ENCODE assay signal across 9 cellular contexts in the genomic region with DNA sequence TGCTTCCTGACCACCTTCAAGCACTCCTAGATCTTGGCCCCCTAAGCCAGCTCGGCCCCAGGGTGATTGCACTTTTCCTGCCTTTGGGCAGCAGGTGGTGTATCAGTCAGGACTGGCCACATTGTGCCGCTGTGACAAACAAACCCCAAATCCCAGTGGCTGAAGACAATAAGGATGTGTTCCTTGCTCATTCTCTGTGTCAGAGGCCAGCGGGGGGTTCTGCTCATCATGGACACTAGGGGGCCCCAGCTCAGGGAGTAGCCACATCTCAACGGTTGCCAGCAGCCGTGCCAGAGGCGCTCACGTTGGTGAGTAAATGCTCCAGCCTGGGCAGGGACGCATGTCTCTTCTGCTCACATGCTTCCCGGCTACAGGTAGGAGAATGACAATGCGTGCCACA.
DNase-seq lines count a peak whose midpoint lies in the region; ATAC-seq, FAIRE-seq and TF ChIP-seq lines count a peak whose summit lies in the region.
"Had no signal": no experiment of that assay in that cellular context is flagged by ENCODE, and none has a peak within 500 bp of the region (broad histone marks: within the 10 kb centered on the region; RNA-seq: fewer than 3 reads in every experiment).

No MANE protein-coding gene starts in this region.

- no peak overlapping the region for H3K27ac Mint-ChIP-seq in activated T-helper 1 cell treated with anti-CD3 and anti-CD28 coated beads, Interleukin-12 subunit alpha, Interleukin-12 subunit beta, Interleukin-2, Interleukin-4 antibody, amounts not matched to agents 30 ng/mL and 10 ng/mL and 1 ng/mL, durations not matched to agents 14 hours and 24 hours and 36 hours

- H3K4me3 Mint-ChIP-seq in activated T-helper 1 cell treated with anti-CD3 and anti-CD28 coated beads, Interleukin-12 subunit alpha, Interleukin-12 subunit beta, Interleukin-2, Interleukin-4 antibody, amounts not matched to agents 30 ng/mL and 10 ng/mL and 1 ng/mL, durations not matched to agents 14 hours and 24 hours and 36 hours: no peak overlapping the region
- H3K4me3 Mint-ChIP-seq: central memory CD8-positive, alpha-beta T cell had no signal

- peak; percentile 9 for TF ChIP-seq CTCF in D721Med (IDR thresholded peaks at IDR 0.05; ENCODE audit: insufficient read depth, missing control alignments)

- no peak for ATAC-seq in HG02973 (IDR thresholded peaks at IDR 0.05; ENCODE audit: unreplicated experiment)

- no peaks in the 10 kb centered on the region for H3K36me3 Mint-ChIP-seq in activated T-helper 1 cell treated with anti-CD3 and anti-CD28 coated beads, Interleukin-12 subunit alpha, Interleukin-12 subunit beta, Interleukin-2, Interleukin-4 antibody, amounts not matched to agents 30 ng/mL and 10 ng/mL and 1 ng/mL, durations not matched to agents 14 hours and 24 hours and 36 hours (ENCODE audit: low read depth)

- H3K9me3 Mint-ChIP-seq in activated T-helper 1 cell treated with anti-CD3 and anti-CD28 coated beads, Interleukin-12 subunit alpha, Interleukin-12 subunit beta, Interleukin-2, Interleukin-4 antibody, amounts not matched to agents 30 ng/mL and 10 ng/mL and 1 ng/mL, durations not matched to agents 14 hours and 24 hours and 36 hours: no peaks in the 10 kb centered on the region
- H3K9me3 Mint-ChIP-seq: central memory CD8-positive, alpha-beta T cell had no signal

- intact Hi-C loops in activated T-helper 1 cell treated with anti-CD3 and anti-CD28 coated beads, Interleukin-12 subunit alpha, Interleukin-12 subunit beta, Interleukin-2, Interleukin-4 antibody, amounts not matched to agents 30 ng/mL and 10 ng/mL and 1 ng/mL, durations not matched to agents 14 hours and 24 hours and 36 hours (cut with micrococcal nuclease): loop anchor here (10.0 kb wide), 1 partner anchor 676 kb away; no protein-coding TSS in a partner anchor

- no peak for FAIRE-seq in D721Med (lab: Jason Lieb, UNC)

- H3K27me3 Mint-ChIP-seq in activated T-helper 1 cell treated with anti-CD3 and anti-CD28 coated beads, Interleukin-12 subunit alpha, Interleukin-12 subunit beta, Interleukin-2, Interleukin-4 antibody, amounts not matched to agents 30 ng/mL and 10 ng/mL and 1 ng/mL, durations not matched to agents 14 hours and 24 hours and 36 hours (ENCODE audit: insufficient read depth): peaks cover 10% of the 10 kb centered on the region
- H3K27me3 Mint-ChIP-seq: central memory CD8-positive, alpha-beta T cell had no signal

- DNase-seq in D721Med (ENCODE audit: insufficient read length, low spot score): no peak
- peak; percentile 56 for DNase-seq in HuH-7.5 (ENCODE audit: low spot score)
- DNase-seq in activated CD4-positive, alpha-beta T cell treated with anti-CD3 and anti-CD28 coated beads, Interleukin-2, amount 50 U/mL, for 48 hours: peak; percentile 40 to 43
- peak; percentile 32 for DNase-seq in kidney tubule cell (ENCODE audit: low spot score)
- no peak for DNase-seq in activated T-helper 1 cell treated with anti-CD3 and anti-CD28 coated beads, Interleukin-12 subunit alpha, Interleukin-12 subunit beta, Interleukin-2, Interleukin-4 antibody, amounts not matched to agents 30 ng/mL and 10 ng/mL and 1 ng/mL, durations not matched to agents 14 hours and 24 hours and 36 hours (ENCODE audit: low spot score)
- DNase-seq in GDM1 (lab: John Stamatoyannopoulos, UW): no peak
- no peak for DNase-seq in NCI-H187 (lab: John Stamatoyannopoulos, UW)

- H3K4me1 Mint-ChIP-seq in activated T-helper 1 cell treated with anti-CD3 and anti-CD28 coated beads, Interleukin-12 subunit alpha, Interleukin-12 subunit beta, Interleukin-2, Interleukin-4 antibody, amounts not matched to agents 30 ng/mL and 10 ng/mL and 1 ng/mL, durations not matched to agents 14 hours and 24 hours and 36 hours (ENCODE audit: low read depth): no peaks in the 10 kb centered on the region

Comparison
In these comparisons a context has a peak if more than half of its experiments do, and no peak if none do; other contexts are left out.
1. DNase-seq: peak in HuH-7.5 (single experiment), activated CD4-positive, alpha-beta T cell treated with anti-CD3 and anti-CD28 coated beads, Interleukin-2, amount 50 U/mL, for 48 hours (2 of 2) and kidney tubule cell (single experiment); none in D721Med (single experiment), activated T-helper 1 cell treated with anti-CD3 and anti-CD28 coated beads, Interleukin-12 subunit alpha, Interleukin-12 subunit beta, Interleukin-2, Interleukin-4 antibody, amounts not matched to agents 30 ng/mL and 10 ng/mL and 1 ng/mL, durations not matched to agents 14 hours and 24 hours and 36 hours (single experiment), GDM1 (single experiment) and NCI-H187 (0 of 2).